In the genomic region with DNA sequence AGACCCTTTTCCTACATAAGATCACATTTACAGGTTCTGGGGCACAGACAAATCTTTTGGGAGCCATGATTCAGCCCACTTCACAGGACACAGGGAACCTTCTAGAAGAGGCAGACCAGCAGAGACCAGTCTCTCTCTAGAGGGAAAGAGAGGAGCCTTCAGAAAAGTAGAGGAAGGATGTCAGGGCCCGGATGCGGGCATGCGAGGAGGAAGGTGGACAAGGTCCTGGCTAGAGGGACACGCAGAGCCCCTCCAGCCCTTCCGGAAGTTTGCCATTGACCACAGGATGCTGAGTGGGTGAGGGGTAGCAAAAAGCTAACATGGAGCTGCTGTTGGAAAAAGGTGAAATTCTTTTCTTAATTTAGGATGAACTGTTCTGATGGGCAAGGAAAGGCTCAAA, we compare ENCODE assay signal across 19 cellular contexts. TPM values are rescaled to one million over a fixed set of nuclear protein-coding genes. Genes with fewer than 3 reads are reported as not detected.
A peak's percentile ranks its signal among the peaks of the same experiment; 100 is the strongest.
DNase-seq lines count a peak whose midpoint lies in the region; ATAC-seq, FAIRE-seq and TF ChIP-seq lines count a peak whose summit lies in the region.
"Had no signal": no experiment of that assay in that cellular context is flagged by ENCODE, and none has a peak within 500 bp of the region (broad histone marks: within the 10 kb centered on the region; RNA-seq: fewer than 3 reads in every experiment).

No MANE protein-coding gene starts in this region.

- H3K9me3 ChIP-seq in H9 (ENCODE audit: control insufficient read depth, low read depth, low read length) = no peaks in the 10 kb centered on the region
- no peaks in the 10 kb centered on the region for H3K9me3 ChIP-seq in H1 (ENCODE audit: insufficient read depth in 2 of 2, low read depth in 1 of 2, low read length in 1 of 2)
- H3K9me3 ChIP-seq in small intestine (ENCODE audit: control insufficient read depth, low read depth) = no peaks in the 10 kb centered on the region
- H3K9me3 ChIP-seq: BLaER1 treated with 17β-estradiol and CSF1 and Interleukin-3, amounts not matched to agents 10 nM and 100 nM had no signal

- FAIRE-seq in H1 (lab: Jason Lieb, UNC) (no peak), small intestine (lab: Jason Lieb, UNC) (no peak)
- FAIRE-seq: RCC 7860 had no signal

- no peak for TF ChIP-seq EP300 in H1 (IDR thresholded peaks at IDR 0.05; ENCODE audit: borderline replicate concordance in 1 of 2, low read depth in 2 of 2, low read length in 2 of 2)

- no peak overlapping the region for H2BK15ac ChIP-seq in H9 (ENCODE audit: low read depth, low read length)
- H2BK15ac ChIP-seq in H1 (ENCODE audit: low read length) = no peak overlapping the region

- H2BK20ac ChIP-seq in H9 (ENCODE audit: low read depth, low read length, poor library complexity, severe bottlenecking) (no peak overlapping the region), H1 (ENCODE audit: low read length) (no peak overlapping the region)

- POLR2A ChIA-PET in H1 (lab: Charles Lee; ENCODE audit: partially characterized antibody) = interaction anchor here (1.3 to 1.6 kb wide), 5 partner anchors 11 to 58 kb away, joined by 3 to 4 read pairs (median 3); no protein-coding TSS in a partner anchor

- H3T11ph ChIP-seq in H9 (ENCODE audit: low read length) = no peak overlapping the region

- ATAC-seq in GM19023 (IDR thresholded peaks at IDR 0.05; ENCODE audit: unreplicated experiment) = no peak
- no peak for ATAC-seq in activated T-cell treated with anti-CD3 and anti-CD28 coated beads, Interleukin-2, amount 50 U/mL, for 72 hours (replicated peaks in 1 of 2)

- no peak overlapping the region for H3K14ac ChIP-seq in H9 (ENCODE audit: insufficient read depth, low read length)
- no peak overlapping the region for H3K14ac ChIP-seq in H1 (ENCODE audit: insufficient read length)

- peak overlapping the region; percentile 6 for H3K27ac Mint-ChIP-seq in T-helper 1 cell treated with Interleukin-12 subunit alpha and Interleukin-12 subunit beta and Interleukin-4 antibody, amounts not matched to agents 30 μg/mL and 1 μg/mL, for 36 hours
- H3K27ac Mint-ChIP-seq in H9 = peak overlapping the region; percentile 3 to 68 (median 41); a peak in 4 of 7 replicates
- H3K27ac Mint-ChIP-seq in activated T-cell treated with anti-CD3 and anti-CD28 coated beads, Interleukin-2, amount 50 U/mL, for 72 hours = no peak overlapping the region

- no peak overlapping the region for H3K18ac ChIP-seq in H9 (ENCODE audit: insufficient read length, low read depth, low read length)
- H3K18ac ChIP-seq in H1 (ENCODE audit: extremely low read depth, low read length) = peak overlapping the region; percentile 51; the same call in 1 of the 2 replicates

- H2BK120ac ChIP-seq in H9 (ENCODE audit: low read depth, low read length, poor library complexity, severe bottlenecking) = no peak overlapping the region
- no peak overlapping the region for H2BK120ac ChIP-seq in H1 (replicated peaks; ENCODE audit: low read depth, low read length)

- no peaks in the 10 kb centered on the region for H3K79me1 ChIP-seq in H9 (ENCODE audit: insufficient read depth, low read depth, low read length, poor library complexity, severe bottlenecking)
- H3K79me1 ChIP-seq in H1 (ENCODE audit: low read depth, low read length) = no peaks in the 10 kb centered on the region; the same call in 1 of the 2 replicates

- H3K27ac ChIP-seq in H9 (ENCODE audit: insufficient read length, low read depth, low read length) (no peak overlapping the region), H1 (ENCODE audit: low read depth, low read length) (no peak overlapping the region), small intestine (ENCODE audit: low read depth in 1 of 2, low read length in 1 of 2) (peak overlapping the region; percentile 90 to 91)
- H3K27ac ChIP-seq: 22Rv1 had no signal

- TF ChIP-seq POLR2A in H1 (IDR thresholded peaks at IDR 0.05; ENCODE audit: control extremely low read depth in 1 of 2, low read depth in 2 of 2, low read length in 2 of 2) = no peak

- H4K5ac ChIP-seq in H9 (ENCODE audit: insufficient read length, low read depth, low read length) (no peak overlapping the region), H1 (ENCODE audit: insufficient read length, low read depth, low read length) (no peak overlapping the region)

- H3K27me3 ChIP-seq in H9 (ENCODE audit: insufficient read depth, low read length) (no peaks in the 10 kb centered on the region), H1 (replicated peaks in 1 of 4; ENCODE audit: control insufficient read depth in 3 of 4, extremely low read depth in 1 of 4, insufficient read depth in 3 of 4, low read length in 3 of 4) (no peaks in the 10 kb centered on the region), small intestine (ENCODE audit: control insufficient read depth in 2 of 2, insufficient read depth in 2 of 2, low read length in 2 of 2) (no peaks in the 10 kb centered on the region)
- H3K27me3 ChIP-seq: BLaER1 treated with 17β-estradiol and CSF1 and Interleukin-3, amounts not matched to agents 10 nM and 100 nM had no signal

- CTCF ChIA-PET in H1 (lab: Charles Lee; ENCODE audit: partially characterized antibody) = interaction anchor here (1.0 to 6.1 kb wide), 5 partner anchors 24 to 62 kb away, joined by 3 to 46 read pairs (median 8); a partner anchor contains a TSS

- H4K20me1 ChIP-seq in H9 (ENCODE audit: control insufficient read depth, insufficient read depth, insufficient read length) (no peaks in the 10 kb centered on the region), H1 (replicated peaks in 1 of 2; ENCODE audit: control insufficient read depth in 1 of 2, insufficient read depth in 2 of 2, low read length in 2 of 2) (no peaks in the 10 kb centered on the region)

- H3K79me2 ChIP-seq in H9 (ENCODE audit: insufficient read depth, low read length) = no peaks in the 10 kb centered on the region
- H3K79me2 ChIP-seq in H1 (ENCODE audit: control insufficient read depth in 1 of 2, insufficient read depth in 2 of 2, low read length in 2 of 2) = no peaks in the 10 kb centered on the region

- H4K91ac ChIP-seq in H9 (ENCODE audit: insufficient read length, low read depth, low read length) = no peak overlapping the region
- H4K91ac ChIP-seq in H1 (replicated peaks; ENCODE audit: insufficient read length, low read length) = no peak overlapping the region

- no peaks in the 10 kb centered on the region for H3K9me3 Mint-ChIP-seq in T-helper 1 cell treated with Interleukin-12 subunit alpha and Interleukin-12 subunit beta and Interleukin-4 antibody, amounts not matched to agents 30 μg/mL and 1 μg/mL, for 36 hours
- H3K9me3 Mint-ChIP-seq in H9 = no peaks in the 10 kb centered on the region; a peak in 1 of 5 replicates
- H3K9me3 Mint-ChIP-seq in activated T-cell treated with anti-CD3 and anti-CD28 coated beads, Interleukin-2, amount 50 U/mL, for 72 hours = no peaks in the 10 kb centered on the region

- no peak overlapping the region for H3K23ac ChIP-seq in H9 (ENCODE audit: insufficient read length, low read depth, low read length)
- H3K23ac ChIP-seq in H1 (ENCODE audit: insufficient read length) = no peak overlapping the region

- peaks cover 29% of the 10 kb centered on the region for H3K36me3 Mint-ChIP-seq in T-helper 1 cell treated with Interleukin-12 subunit alpha and Interleukin-12 subunit beta and Interleukin-4 antibody, amounts not matched to agents 30 μg/mL and 1 μg/mL, for 36 hours (ENCODE audit: low read depth)
- peaks cover under 1 to 6% (median 4%) of the 10 kb centered on the region in 3 experiments; a peak in 6 of 7 replicates for H3K36me3 Mint-ChIP-seq in H9 (ENCODE audit: insufficient read depth in 1 of 3, low read depth in 3 of 3)
- peaks cover 0 to 5% of the 10 kb centered on the region in 2 donors for H3K36me3 Mint-ChIP-seq in activated T-cell treated with anti-CD3 and anti-CD28 coated beads, Interleukin-2, amount 50 U/mL, for 72 hours (ENCODE audit: insufficient read depth in 2 of 2)

- no peak overlapping the region for H3K4me3 Mint-ChIP-seq in T-helper 1 cell treated with Interleukin-12 subunit alpha and Interleukin-12 subunit beta and Interleukin-4 antibody, amounts not matched to agents 30 μg/mL and 1 μg/mL, for 36 hours
- no peak overlapping the region for H3K4me3 Mint-ChIP-seq in H9
- H3K4me3 Mint-ChIP-seq in activated T-cell treated with anti-CD3 and anti-CD28 coated beads, Interleukin-2, amount 50 U/mL, for 72 hours = no peak overlapping the region

- H3K9ac ChIP-seq in H9 (ENCODE audit: extremely low read depth, insufficient read length, low read length) (no peak overlapping the region), H1 (replicated peaks in 1 of 4; ENCODE audit: extremely low read depth in 1 of 4, low read depth in 3 of 4, low read length in 3 of 4) (no peak overlapping the region)
- H3K9ac ChIP-seq: BLaER1 treated with 17β-estradiol and CSF1 and Interleukin-3, amounts not matched to agents 10 nM and 100 nM had no signal

- H2AK5ac ChIP-seq in H9 (ENCODE audit: insufficient read length, low read length) (no peak overlapping the region), H1 (ENCODE audit: low read depth, low read length) (no peak overlapping the region)

- no peak for DNase-seq in T-helper 1 cell
- DNase-seq in H9 = no peak
- DNase-seq in H1 (ENCODE audit: low read depth in 1 of 2, low spot score in 2 of 2) = no peak
- no peak for DNase-seq in small intestine
- DNase-seq in activated T-cell treated with anti-CD3 and anti-CD28 coated beads, Interleukin-2, amount 50 U/mL, for 72 hours = no peak
- no peak for DNase-seq in Ammon's horn (ENCODE audit: low spot score)
- DNase-seq: COR-L47, DMS53, MV-4-11, NCI-H1417 treated with DMSO at 0.1 percent for 48 hours, NCI-H2029, NCI-H2171 treated with DMSO at 0.1 percent for 48 hours, NCI-H510A, NCI-H82 had no signal

- no peaks in the 10 kb centered on the region for H3K27me3 Mint-ChIP-seq in T-helper 1 cell treated with Interleukin-12 subunit alpha and Interleukin-12 subunit beta and Interleukin-4 antibody, amounts not matched to agents 30 μg/mL and 1 μg/mL, for 36 hours (ENCODE audit: low read depth)
- H3K27me3 Mint-ChIP-seq in H9 (ENCODE audit: low read depth) = no peaks in the 10 kb centered on the region
- H3K27me3 Mint-ChIP-seq in activated T-cell treated with anti-CD3 and anti-CD28 coated beads, Interleukin-2, amount 50 U/mL, for 72 hours (ENCODE audit: low read depth) = no peaks in the 10 kb centered on the region

- H3K4me3 ChIP-seq in H1 (ENCODE audit: extremely low read depth in 1 of 4, insufficient read depth in 2 of 4, low read depth in 3 of 4, low read length in 4 of 4) = no peak overlapping the region
- no peak overlapping the region for H3K4me3 ChIP-seq in small intestine (ENCODE audit: low read depth in 1 of 2, low read length in 2 of 2)
- H3K4me3 ChIP-seq: BLaER1 treated with 17β-estradiol and CSF1 and Interleukin-3, amounts not matched to agents 10 nM and 100 nM had no signal

- H3K23me2 ChIP-seq in H9 (ENCODE audit: insufficient read length, low read depth, low read length, poor library complexity, severe bottlenecking) = no peaks in the 10 kb centered on the region
- H3K23me2 ChIP-seq in H1 (ENCODE audit: low read depth, low read length) = no peaks in the 10 kb centered on the region

- TF ChIP-seq RAD21 in H1 (IDR thresholded peaks at IDR 0.05 in 1 of 2, conservative IDR thresholded peaks at IDR 0.05 in 1 of 2; ENCODE audit: low read depth in 2 of 2, low read length in 2 of 2) = no peak

- H2BK5ac ChIP-seq in H9 (ENCODE audit: insufficient read length, low read length) (no peak overlapping the region), H1 (ENCODE audit: low read depth, low read length) (peak overlapping the region; percentile 67; the same call in 1 of the 2 replicates)

- H3K4me1 ChIP-seq in H9 (ENCODE audit: insufficient read depth, low read length) (peaks cover 4% of the 10 kb centered on the region), H1 (replicated peaks in 1 of 4; ENCODE audit: control insufficient read depth in 3 of 4, insufficient read depth in 4 of 4, low read length in 3 of 4) (peaks cover 10 to 31% (median 21%) of the 10 kb centered on the region in 4 experiments), small intestine (ENCODE audit: control insufficient read depth in 2 of 2, insufficient read depth in 1 of 2, low read depth in 1 of 2, low read length in 1 of 2) (peaks cover 0 to 2% of the 10 kb centered on the region in 2 donors)

- peaks cover 0 to 3% (median 0%) of the 10 kb centered on the region in 4 experiments; a peak in 1 of 8 replicates for H3K36me3 ChIP-seq in H1 (ENCODE audit: control insufficient read depth in 2 of 4, insufficient read depth in 4 of 4, low read length in 3 of 4)
- H3K36me3 ChIP-seq in small intestine (ENCODE audit: control insufficient read depth in 2 of 2, insufficient read depth in 2 of 2, low read length in 2 of 2) = peaks cover 0 to 2% of the 10 kb centered on the region in 2 donors

- TF ChIP-seq CTCF in H9 (conservative IDR thresholded peaks at IDR 0.05) (no peak), H1 (IDR thresholded peaks at IDR 0.05; ENCODE audit: control extremely low read depth in 1 of 3, insufficient read depth in 1 of 3, low read depth in 1 of 3, low read length in 3 of 3) (no peak)

- H3K56ac ChIP-seq in H9 (ENCODE audit: insufficient read length, low read depth, low read length) (no peak overlapping the region), H1 (replicated peaks; ENCODE audit: insufficient read length, low read depth, low read length) (no peak overlapping the region)

- H2BK12ac ChIP-seq in H9 (ENCODE audit: insufficient read length, low read depth, low read length) (no peak overlapping the region), H1 (ENCODE audit: low read depth, low read length) (peak overlapping the region; percentile 92; the same call in 1 of the 2 replicates)

- no peak overlapping the region for H3K4ac ChIP-seq in H9 (ENCODE audit: low read depth, low read length)
- no peak overlapping the region for H3K4ac ChIP-seq in H1 (replicated peaks; ENCODE audit: insufficient read length, low read depth, low read length)

- H2AFZ ChIP-seq in H9 (ENCODE audit: low read length) (no peak overlapping the region), H1 (ENCODE audit: low read length) (no peak overlapping the region)

- no CpG with 5 or more reads among the region's 5 CpGs for WGBS in H9 (ENCODE audit: extremely low coverage, insufficient read length, low lambda C conversion rate)
- 97% methylated on average over 5 of the region's 5 CpGs; no CpG with 5 or more reads in 1 of the 2 experiments for WGBS in H1 (ENCODE audit: extremely low coverage in 1 of 2, insufficient coverage in 1 of 2, insufficient read length in 1 of 2, insufficient replicate concordance in 2 of 2, low coverage in 1 of 2, low lambda C conversion rate in 2 of 2, missing lambda C conversion rate in 1 of 2), 2 experiments
- 83 to 92% (median 90%) methylated on average over 5 of the region's 5 CpGs for WGBS in small intestine, 3 donors

- H4K8ac ChIP-seq in H9 (replicated peaks; ENCODE audit: insufficient read length, low read depth, low read length) (no peak overlapping the region), H1 (ENCODE audit: extremely low read depth, insufficient read depth, low read length) (no peak overlapping the region)

- H3K4me2 ChIP-seq in H9 (ENCODE audit: insufficient read depth, insufficient read length, low read length) (no peak overlapping the region), H1 (ENCODE audit: insufficient read depth in 1 of 2, low read depth in 2 of 2, low read length in 2 of 2) (no peak overlapping the region)
- H3K4me2 ChIP-seq: BLaER1 treated with 17β-estradiol and CSF1 and Interleukin-3, amounts not matched to agents 10 nM and 100 nM had no signal

- peaks cover 14% of the 10 kb centered on the region for H3K4me1 Mint-ChIP-seq in T-helper 1 cell treated with Interleukin-12 subunit alpha and Interleukin-12 subunit beta and Interleukin-4 antibody, amounts not matched to agents 30 μg/mL and 1 μg/mL, for 36 hours (ENCODE audit: low read depth)
- H3K4me1 Mint-ChIP-seq in H9 = peaks cover 45 to 58% of the 10 kb centered on the region in 2 experiments
- peaks cover 21% of the 10 kb centered on the region for H3K4me1 Mint-ChIP-seq in activated T-cell treated with anti-CD3 and anti-CD28 coated beads, Interleukin-2, amount 50 U/mL, for 72 hours (ENCODE audit: low read depth)

RNA-seq across cellular contexts. Expression of a gene that starts 55.8 kb away (rescaled TPM):
- total RNA-seq in H9 (2021) = 17.9 and 21.5 TPM in 2 replicates
- 19.0 and 19.6 TPM in 2 replicates for total RNA-seq in H1 (2021; fragmentation: NEBNext Ultra II Directional; extraction: Animal tissue kit (Norgen Biotek cat#: 25700))
- polyA plus RNA-seq in H1 (2011; rRNA removed) (9.6 and 13.6 TPM in 2 replicates), small intestine (1 to 10 TPM; 7.3 to 7.5 (median 7.4) TPM)
- polyA plus RNA-seq in H1 (2011; cell fraction: cytosol; rRNA removed) = 14.1 TPM
- polyA plus RNA-seq in H1 (2011; cell fraction: nucleus; rRNA removed) = 14.5 TPM
- 12.3 to 15.0 TPM (median 12.8 TPM) in 4 replicates for polyA plus RNA-seq in H1 (2012, experiment 1 of 2)
- 6.5 TPM for polyA plus RNA-seq in H1 (2012, experiment 2 of 2)
- polyA plus RNA-seq in H1 (2013, experiment 1 of 2) = 6.0 TPM
- polyA plus RNA-seq in H1 (2013, experiment 2 of 2) = 5.3 TPM
- polyA minus RNA-seq in H1 (2011; rRNA and poly(A)+ RNA removed) = 15.7 and 18.2 TPM in 2 replicates
- polyA minus RNA-seq in H1 (2011; cell fraction: cytosol; rRNA and poly(A)+ RNA removed) = 18.6 TPM
- polyA minus RNA-seq in H1 (2011; cell fraction: nucleus; rRNA and poly(A)+ RNA removed) = 16.5 TPM
- 10 to 100 TPM; 15.6 to 27.9 TPM for total RNA-seq in activated T-cell treated with anti-CD3 and anti-CD28 coated beads, Interleukin-2, amount 50 U/mL, for 72 hours

RNA-seq across cellular contexts. Expression of a gene that starts 57.6 kb away (rescaled TPM):
- 81.4 and 88.6 TPM in 2 replicates for total RNA-seq in H9 (2021)
- 183 TPM in 2 replicates for total RNA-seq in H1 (2021; fragmentation: NEBNext Ultra II Directional; extraction: Animal tissue kit (Norgen Biotek cat#: 25700))
- polyA plus RNA-seq in H1 (2011; rRNA removed) = 59.2 and 89.0 TPM in 2 replicates
- polyA plus RNA-seq in H1 (2011; cell fraction: cytosol; rRNA removed) = 69.0 TPM
- 66.9 TPM for polyA plus RNA-seq in H1 (2011; cell fraction: nucleus; rRNA removed)
- polyA plus RNA-seq in H1 (2012, experiment 1 of 2) = 130 to 155 TPM (median 146 TPM) in 4 replicates
- polyA plus RNA-seq in H1 (2012, experiment 2 of 2) = 218 TPM
- 116 TPM for polyA plus RNA-seq in H1 (2013, experiment 1 of 2)
- polyA plus RNA-seq in H1 (2013, experiment 2 of 2) = 122 TPM
- polyA minus RNA-seq in H1 (2011; rRNA and poly(A)+ RNA removed) = 20.0 and 39.8 TPM in 2 replicates
- 41.8 TPM for polyA minus RNA-seq in H1 (2011; cell fraction: cytosol; rRNA and poly(A)+ RNA removed)
- polyA minus RNA-seq in H1 (2011; cell fraction: nucleus; rRNA and poly(A)+ RNA removed) = 27.7 TPM
- 100 to 1,000 TPM in 2 of 3 donors, 10 to 100 TPM in 1; 87.2 to 166 (median 101) TPM for polyA plus RNA-seq in small intestine
- 100 to 1,000 TPM; 353 to 529 TPM for total RNA-seq in activated T-cell treated with anti-CD3 and anti-CD28 coated beads, Interleukin-2, amount 50 U/mL, for 72 hours

Comparison
In these comparisons a context has a peak if more than half of its experiments do, and no peak if none do; other contexts are left out.
1. H3K27ac ChIP-seq: peak in small intestine (2 of 2); none in H9 (single experiment) and H1 (single experiment).